ENCODE assay signal across 12 cellular contexts in the genomic region with DNA sequence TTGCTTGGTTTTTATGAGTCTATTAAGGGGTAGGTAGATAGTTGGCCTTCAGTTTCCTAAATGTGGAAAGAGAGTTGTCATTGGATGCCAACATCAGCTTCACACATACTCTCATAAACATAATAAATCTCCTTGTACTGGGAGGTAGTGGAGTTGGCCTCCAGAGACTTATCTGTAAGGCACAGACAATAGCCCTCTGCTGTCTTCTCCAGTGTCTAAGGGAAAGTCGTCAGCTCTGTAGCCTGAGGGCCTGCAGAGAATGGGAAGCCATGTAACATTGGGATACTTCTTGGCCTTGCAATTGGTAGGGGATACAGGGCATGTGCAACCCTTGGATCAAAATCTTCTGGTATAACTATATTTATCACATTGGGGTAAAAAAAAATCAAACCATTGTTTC.
"Had no signal": no experiment of that assay in that cellular context is flagged by ENCODE, and none has a peak within 500 bp of the region (broad histone marks: within the 10 kb centered on the region; RNA-seq: fewer than 3 reads in every experiment).

No MANE protein-coding gene starts in this region.

- ATAC-seq: left colon; left ventricle myocardium superior; naive thymus-derived CD4-positive, alpha-beta T cell; right cardiac atrium had no signal

- H3K27ac ChIP-seq: esophagus squamous epithelium, neutrophil, ovary had no signal

- DNase-seq: esophagus squamous epithelium; left colon; left ventricle myocardium superior; mesendoderm; naive thymus-derived CD4-positive, alpha-beta T cell; right cardiac atrium; small intestine; stimulated activated CD4-positive, alpha-beta T cell treated with anti-CD3 and anti-CD28 coated beads, Interleukin-12 subunit alpha, Interleukin-12 subunit beta, amount 100 ng/mL, for 4 hours; stimulated activated naive CD4-positive, alpha-beta T cell treated with Interleukin-2 at 50 U/mL for 16 hours; trophoblast cell had no signal
